Comparison of ENCODE assay signal across 27 cellular contexts in genomic region chr11:82797595-82797971, GRCh38.
DNase-seq lines count a peak whose midpoint lies in the region; ATAC-seq and TF ChIP-seq lines count a peak whose summit lies in the region.
"Had no signal": no experiment of that assay in that cellular context is flagged by ENCODE, and none has a peak within 500 bp of the region (broad histone marks: within the 10 kb centered on the region; RNA-seq: fewer than 3 reads in every experiment).

No MANE protein-coding gene starts in this region.

- H3K27ac Mint-ChIP-seq in brain: peak overlapping the region in 3 of 5 experiments; percentile 78 to 94 (median 92)
- peak overlapping the region; percentile 93 for H3K27ac Mint-ChIP-seq in neural crest cell (ENCODE audit: unreplicated experiment)
- H3K27ac Mint-ChIP-seq: activated CD4-positive, alpha-beta T cell treated with anti-CD3 and anti-CD28 coated beads for 36 hours; activated CD8-positive, alpha-beta T cell treated with anti-CD3 and anti-CD28 coated beads, Interleukin-2, amount 10 ng/mL, durations not matched to agents 7 days and 5 days; activated T-helper 17 cell treated with anti-CD3 and anti-CD28 coated beads, Interleukin-2, amount 50 U/mL, for 72 hours; IgD-negative memory B cell had no signal

- H3K27ac ChIP-seq in temporal lobe (ENCODE audit: low read depth, low read length): peak overlapping the region; percentile 96
- H3K27ac ChIP-seq: brain microvascular endothelial cell, C4-2B, neutrophil, upper lobe of left lung, VCaP had no signal

- H3K9me3 Mint-ChIP-seq in brain (peaks cover 0 to 16% (median 7%) of the 10 kb centered on the region in 5 experiments), neural crest cell (peaks cover 11% of the 10 kb centered on the region)
- H3K9me3 Mint-ChIP-seq: activated T-helper 17 cell treated with anti-CD3 and anti-CD28 coated beads, Interleukin-2, amount 50 U/mL, for 72 hours had no signal

- ATAC-seq in GM19463 (IDR thresholded peaks at IDR 0.05; ENCODE audit: unreplicated experiment) (no peak), HG03095 (IDR thresholded peaks at IDR 0.05; ENCODE audit: unreplicated experiment) (no peak)
- ATAC-seq: activated CD4-positive, alpha-beta T cell treated with anti-CD3 and anti-CD28 coated beads for 36 hours; activated CD8-positive, alpha-beta T cell treated with anti-CD3 and anti-CD28 coated beads, Interleukin-2, amount 10 ng/mL, durations not matched to agents 7 days and 5 days; activated T-helper 17 cell treated with anti-CD3 and anti-CD28 coated beads, Interleukin-2, amount 50 U/mL, for 72 hours had no signal

- peaks cover 4% of the 10 kb centered on the region for H3K27me3 Mint-ChIP-seq in brain
- H3K27me3 Mint-ChIP-seq in neural crest cell (ENCODE audit: low read depth): no peaks in the 10 kb centered on the region

- DNase-seq in globus pallidus (ENCODE audit: low spot score) (peak; percentile 95), neural crest cell (ENCODE audit: low read depth, low spot score) (no peak), NCI-H1105 treated with DMSO at 0.1 percent for 48 hours (lab: John Stamatoyannopoulos, UW) (no peak)
- DNase-seq: activated CD4-positive, alpha-beta T cell treated with anti-CD3 and anti-CD28 coated beads for 36 hours; activated CD8-positive, alpha-beta T cell treated with anti-CD3 and anti-CD28 coated beads, Interleukin-2, amount 10 ng/mL, durations not matched to agents 7 days and 5 days; activated naive CD4-positive, alpha-beta T cell treated with anti-CD3 and anti-CD28 coated beads, Interleukin-2, amount 50 U/mL, for 16 hours; brain microvascular endothelial cell; Calu3; DMS79; effector CD8-positive, alpha-beta T cell; GDM1; mammary epithelial cell; MV-4-11; NCI-H146; NCI-H446 treated with DMSO at 0.1 percent for 48 hours; stimulated activated CD4-positive, alpha-beta T cell treated with anti-CD3 and anti-CD28 coated beads, Interleukin-4, amount 100 ng/mL, for 4 hours; T-helper 9 cell; upper lobe of left lung had no signal

- H3K4me3 Mint-ChIP-seq in brain (peak overlapping the region in 4 of 5 experiments; percentile 40 to 68 (median 46)), neural crest cell (no peak overlapping the region)
- H3K4me3 Mint-ChIP-seq: activated CD4-positive, alpha-beta T cell treated with anti-CD3 and anti-CD28 coated beads for 36 hours; activated CD8-positive, alpha-beta T cell treated with anti-CD3 and anti-CD28 coated beads, Interleukin-2, amount 10 ng/mL, durations not matched to agents 7 days and 5 days; activated T-helper 17 cell treated with anti-CD3 and anti-CD28 coated beads, Interleukin-2, amount 50 U/mL, for 72 hours; IgD-negative memory B cell had no signal

- H3K36me3 Mint-ChIP-seq in brain (no peaks in the 10 kb centered on the region), neural crest cell (ENCODE audit: low read depth) (peaks cover 3% of the 10 kb centered on the region)
- H3K36me3 Mint-ChIP-seq: IgD-negative memory B cell had no signal

- TF ChIP-seq CTCF in brain (conservative IDR thresholded peaks at IDR 0.05): no peak
- no peak for TF ChIP-seq CTCF in neural crest cell (conservative IDR thresholded peaks at IDR 0.05)

- H3K4me1 Mint-ChIP-seq in brain (peaks cover 19% of the 10 kb centered on the region), neural crest cell (peaks cover 27% of the 10 kb centered on the region)
- H3K4me1 Mint-ChIP-seq: activated CD4-positive, alpha-beta T cell treated with anti-CD3 and anti-CD28 coated beads for 36 hours; activated T-helper 17 cell treated with anti-CD3 and anti-CD28 coated beads, Interleukin-2, amount 50 U/mL, for 72 hours; IgD-negative memory B cell had no signal
